In the genomic region with DNA sequence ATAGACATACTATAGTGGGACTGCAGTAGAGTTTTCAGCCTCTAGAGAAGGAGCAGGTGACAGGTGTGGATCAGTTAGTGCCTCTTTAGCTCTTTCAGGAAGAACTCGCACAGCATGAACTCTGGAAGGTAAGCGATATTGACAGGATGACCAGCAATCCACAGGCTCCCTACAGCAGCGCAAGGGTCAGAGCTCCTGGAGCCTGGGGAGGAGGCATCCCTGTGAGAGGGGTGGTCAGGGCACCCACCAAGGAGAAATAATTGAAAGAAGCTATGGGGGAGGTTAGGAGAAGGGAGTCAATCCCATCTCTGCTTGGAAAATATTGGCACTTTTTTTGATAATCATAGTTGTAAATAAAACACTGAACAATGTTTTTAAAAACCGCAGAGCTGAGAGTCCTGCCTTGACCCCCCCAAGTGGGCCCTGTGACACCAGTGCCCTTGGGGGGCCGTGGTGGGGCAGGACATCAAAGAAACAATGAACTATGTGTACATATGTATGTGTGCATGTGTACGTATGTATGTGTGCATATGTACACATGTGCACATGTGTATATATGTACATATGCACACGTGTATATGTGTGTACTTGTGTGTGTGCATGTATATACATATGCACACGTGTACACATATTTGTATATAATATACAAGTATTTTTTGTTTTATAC, we compare ENCODE assay signal across 34 cellular contexts. TPM values are rescaled to one million over a fixed set of nuclear protein-coding genes. Genes with fewer than 3 reads are reported as not detected.
"Had no signal": no experiment of that assay in that cellular context is flagged by ENCODE, and none has a peak within 500 bp of the region (broad histone marks: within the 10 kb centered on the region; RNA-seq: fewer than 3 reads in every experiment).

No MANE protein-coding gene starts in this region.

- H3K9me3 ChIP-seq: adrenal gland, body of pancreas, esophagus squamous epithelium had no signal

- H3K27ac ChIP-seq: adrenal gland, body of pancreas, epithelial cell of prostate, esophagus squamous epithelium, gastroesophageal sphincter, WERI-Rb-1 had no signal

- H3K27me3 Mint-ChIP-seq: activated B cell treated with CpG ODN at 0.5 μM for 24 hours; activated CD8-positive, alpha-beta T cell treated with anti-CD3 and anti-CD28 coated beads for 36 hours; activated naive CD8-positive, alpha-beta T cell treated with anti-CD3 and anti-CD28 coated beads, Interleukin-2, amount 50 U/mL, for 24 hours had no signal

- DNase-seq: activated B cell treated with CpG ODN at 0.5 μM for 24 hours; activated CD4-positive, alpha-beta T cell treated with anti-CD3 and anti-CD28 coated beads for 48 hours; activated CD4-positive, alpha-beta T cell treated with anti-CD3 and anti-CD28 coated beads, Interleukin-2, amount 50 U/mL, for 1 hour; activated CD4-positive, alpha-beta T cell treated with anti-CD3 and anti-CD28 coated beads, Interleukin-2, amount 50 U/mL, for 48 hours; activated CD8-positive, alpha-beta memory T cell treated with anti-CD3 and anti-CD28 coated beads for 24 hours; activated CD8-positive, alpha-beta T cell treated with anti-CD3 and anti-CD28 coated beads for 36 hours; activated effector memory CD4-positive, alpha-beta T cell treated with anti-CD3 and anti-CD28 coated beads, Interleukin-2, amount 50 U/mL, for 16 hours; activated naive CD4-positive, alpha-beta T cell treated with anti-CD3 and anti-CD28 coated beads for 36 hours; activated naive CD8-positive, alpha-beta T cell treated with anti-CD3 and anti-CD28 coated beads for 36 hours; activated naive CD8-positive, alpha-beta T cell treated with anti-CD3 and anti-CD28 coated beads, Interleukin-2, amount 50 U/mL, for 24 hours; activated T-cell treated with anti-CD3 and anti-CD28 coated beads, Interleukin-2, amount 50 U/mL, for 4 hours; adrenal gland; amygdala; aorta; body of pancreas; caudate nucleus; cortex of kidney; dermis blood vessel endothelial cell; effector CD4-positive, alpha-beta T cell; esophagus squamous epithelium; foreskin melanocyte; head of caudate nucleus; T-helper 17 cell; T1000; WERI-Rb-1 had no signal

- H3K4me3 ChIP-seq: adrenal gland, body of pancreas, esophagus squamous epithelium, gastroesophageal sphincter had no signal

- H3K4me3 Mint-ChIP-seq: activated B cell treated with CpG ODN at 0.5 μM for 24 hours; activated CD8-positive, alpha-beta T cell treated with anti-CD3 and anti-CD28 coated beads for 36 hours; activated naive CD4-positive, alpha-beta T cell treated with anti-CD3 and anti-CD28 coated beads for 36 hours; activated naive CD4-positive, alpha-beta T cell treated with anti-CD3 and anti-CD28 coated beads, Interleukin-2, amount 50 U/mL, for 24 hours; activated naive CD8-positive, alpha-beta T cell treated with anti-CD3 and anti-CD28 coated beads for 36 hours; activated naive CD8-positive, alpha-beta T cell treated with anti-CD3 and anti-CD28 coated beads, Interleukin-2, amount 50 U/mL, for 24 hours; activated T-cell treated with anti-CD3 and anti-CD28 coated beads, Interleukin-2, amount 50 U/mL, for 4 hours; T-helper 17 cell; T-helper 2 cell treated with Interferon-gamma antibody and Interleukin-4, amounts not matched to agents 5 μg/mL and 100 μg/mL, for 36 hours had no signal

- H3K27me3 ChIP-seq: adrenal gland, body of pancreas, esophagus squamous epithelium, gastroesophageal sphincter had no signal

- H3K9me3 Mint-ChIP-seq: activated B cell treated with CpG ODN at 0.5 μM for 24 hours; activated CD8-positive, alpha-beta T cell treated with anti-CD3 and anti-CD28 coated beads for 36 hours; activated naive CD4-positive, alpha-beta T cell treated with anti-CD3 and anti-CD28 coated beads, Interleukin-2, amount 50 U/mL, for 24 hours; activated naive CD8-positive, alpha-beta T cell treated with anti-CD3 and anti-CD28 coated beads for 36 hours; activated T-cell treated with anti-CD3 and anti-CD28 coated beads, Interleukin-2, amount 50 U/mL, for 4 hours; activated T-helper 2 cell treated with anti-CD3 and anti-CD28 coated beads, Interferon-gamma antibody, Interleukin-2, Interleukin-4, amounts not matched to agents 10 μg/mL and 5 μg/mL and 100 μg/mL, durations not matched to agents 14 hours and 24 hours and 36 hours; T-helper 2 cell treated with Interferon-gamma antibody and Interleukin-4, amounts not matched to agents 5 μg/mL and 100 μg/mL, for 36 hours had no signal

- FAIRE-seq: colon, endometrium, endothelial cell of umbilical vein had no signal

- H3K36me3 ChIP-seq: WERI-Rb-1 had no signal

- H3K4me1 Mint-ChIP-seq: activated B cell treated with CpG ODN at 0.5 μM for 24 hours; activated naive CD4-positive, alpha-beta T cell treated with anti-CD3 and anti-CD28 coated beads, Interleukin-2, amount 50 U/mL, for 24 hours; activated naive CD8-positive, alpha-beta T cell treated with anti-CD3 and anti-CD28 coated beads for 36 hours; activated naive CD8-positive, alpha-beta T cell treated with anti-CD3 and anti-CD28 coated beads, Interleukin-2, amount 50 U/mL, for 24 hours; T-helper 17 cell had no signal

- H3K36me3 Mint-ChIP-seq: activated naive CD4-positive, alpha-beta T cell treated with anti-CD3 and anti-CD28 coated beads, Interleukin-2, amount 50 U/mL, for 24 hours; activated naive CD8-positive, alpha-beta T cell treated with anti-CD3 and anti-CD28 coated beads for 36 hours had no signal

- H3K27ac Mint-ChIP-seq: activated B cell treated with CpG ODN at 0.5 μM for 24 hours; activated CD8-positive, alpha-beta T cell treated with anti-CD3 and anti-CD28 coated beads for 36 hours; activated naive CD4-positive, alpha-beta T cell treated with anti-CD3 and anti-CD28 coated beads for 36 hours; activated naive CD4-positive, alpha-beta T cell treated with anti-CD3 and anti-CD28 coated beads, Interleukin-2, amount 50 U/mL, for 24 hours; activated naive CD8-positive, alpha-beta T cell treated with anti-CD3 and anti-CD28 coated beads for 36 hours; activated naive CD8-positive, alpha-beta T cell treated with anti-CD3 and anti-CD28 coated beads, Interleukin-2, amount 50 U/mL, for 24 hours; activated T-helper 2 cell treated with anti-CD3 and anti-CD28 coated beads, Interferon-gamma antibody, Interleukin-2, Interleukin-4, amounts not matched to agents 10 μg/mL and 5 μg/mL and 100 μg/mL, durations not matched to agents 14 hours and 24 hours and 36 hours; T-helper 17 cell; T-helper 2 cell treated with Interferon-gamma antibody and Interleukin-4, amounts not matched to agents 5 μg/mL and 100 μg/mL, for 36 hours had no signal

- H3K4me1 ChIP-seq: adrenal gland, esophagus squamous epithelium, gastroesophageal sphincter had no signal

- ATAC-seq: activated CD4-positive, CD25-positive, alpha-beta regulatory T cell treated with anti-CD3 and anti-CD28 coated beads, Interleukin-2, amount 50 U/mL, for 24 hours; activated CD8-positive, alpha-beta T cell treated with anti-CD3 and anti-CD28 coated beads for 36 hours; activated naive CD8-positive, alpha-beta T cell treated with anti-CD3 and anti-CD28 coated beads, Interleukin-2, amount 50 U/mL, for 24 hours; activated T-cell treated with anti-CD3 and anti-CD28 coated beads, Interleukin-2, amount 50 U/mL, for 4 hours; body of pancreas; gastroesophageal sphincter; T-helper 17 cell had no signal

RNA-seq across cellular contexts. Expression of gene AKR1C3, which starts 13.8 kb away (rescaled TPM):
- total RNA-seq: activated B cell treated with CpG ODN at 0.5 μM for 24 hours had no signal
